ENCODE assay signal across 8 cellular contexts in the genomic region with DNA sequence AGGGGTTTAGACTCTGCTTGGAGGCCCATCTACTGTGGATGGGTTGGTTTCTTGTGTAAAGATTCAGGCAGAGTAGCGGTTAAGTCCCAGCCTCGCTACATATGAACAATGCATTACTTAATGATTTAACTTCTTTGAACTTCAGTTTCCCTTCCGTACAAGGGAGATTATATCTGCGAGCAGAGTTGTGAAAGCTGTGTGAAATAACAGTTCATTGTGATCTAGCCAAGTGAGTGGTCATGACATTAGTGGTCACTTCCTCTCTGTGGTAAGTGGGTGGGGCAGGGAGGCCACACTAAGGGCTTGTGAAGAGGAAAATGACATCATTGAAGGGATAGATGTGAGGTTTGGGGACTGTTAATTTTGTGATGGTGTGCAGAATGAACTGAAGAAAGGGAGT. TPM values are rescaled to one million over a fixed set of nuclear protein-coding genes. Genes with fewer than 3 reads are reported as not detected.
DNase-seq lines count a peak whose midpoint lies in the region; ATAC-seq and TF ChIP-seq lines count a peak whose summit lies in the region.

No MANE protein-coding gene starts in this region.

- no peaks in the 10 kb centered on the region for H3K9me2 ChIP-seq in PC-3 (replicated peaks; ENCODE audit: low read length)

- no peak overlapping the region for H3K9ac ChIP-seq in PC-3 (ENCODE audit: low read length)

- peak; percentile 91 for ATAC-seq in HG02840 (IDR thresholded peaks at IDR 0.05; ENCODE audit: low FRiP score, unreplicated experiment)
- ATAC-seq in PC-3 = peak; percentile 71; the same call in 1 of the 2 replicates
- no peak for ATAC-seq in WTC11

- H3F3A ChIP-seq in PC-3 (ENCODE audit: low read length, unreplicated experiment) = no peaks in the 10 kb centered on the region

- H3K27ac ChIP-seq in PC-3 (ENCODE audit: low read length) = peak overlapping the region; percentile 54

- H3K9me3 Mint-ChIP-seq in activated CD4-positive, alpha-beta T cell treated with anti-CD3 and anti-CD28 coated beads, Interleukin-2, amount 10 ng/mL, durations not matched to agents 24 days and 14 days = peaks cover 5% of the 10 kb centered on the region
- H3K9me3 Mint-ChIP-seq in WTC11 = no peaks in the 10 kb centered on the region

- H3K4me2 ChIP-seq in PC-3 (ENCODE audit: low read length) = no peak overlapping the region

- intact Hi-C loops in activated CD4-positive, alpha-beta T cell treated with anti-CD3 and anti-CD28 coated beads, Interleukin-2, amount 10 ng/mL, durations not matched to agents 24 days and 14 days (cut with micrococcal nuclease) = loop anchor here (1.0 kb wide), 3 partner anchors 14 to 40 kb away; partner anchors contain the start of gene MEX3C
- intact Hi-C loops in PC-3 (cut with micrococcal nuclease) = no loop called here

- CTCF ChIA-PET in PC-3 (lab: Charles Lee) = no interaction called here
- CTCF ChIA-PET in WTC11 (lab: Charles Lee) = interaction anchor here (0.6 kb wide), 1 partner anchor 13 kb away, joined by 3 read pairs; no protein-coding TSS in a partner anchor

- peaks cover 3% of the 10 kb centered on the region; the same call in 1 of the 2 replicates for H3K4me1 ChIP-seq in PC-3 (ENCODE audit: insufficient read depth, low read length)

- H3K4me1 Mint-ChIP-seq in activated CD4-positive, alpha-beta T cell treated with anti-CD3 and anti-CD28 coated beads, Interleukin-2, amount 10 ng/mL, durations not matched to agents 24 days and 14 days = peaks cover 19% of the 10 kb centered on the region
- peaks cover 11% of the 10 kb centered on the region for H3K4me1 Mint-ChIP-seq in WTC11

- no peaks in the 10 kb centered on the region for H3K9me3 ChIP-seq in PC-3 (ENCODE audit: low read length)

- H3K4me3 ChIP-seq in PC-3 (ENCODE audit: low read length) (no peak overlapping the region), choroid plexus epithelial cell (ENCODE audit: low read depth, low read length) (no peak overlapping the region), retinal pigment epithelial cell (ENCODE audit: low read length) (no peak overlapping the region)

- TF ChIP-seq CTCF in PC-3 (conservative IDR thresholded peaks at IDR 0.05; ENCODE audit: low read depth, low read length) (no peak), choroid plexus epithelial cell (conservative IDR thresholded peaks at IDR 0.05; ENCODE audit: low read depth, low read length) (no peak), retinal pigment epithelial cell (conservative IDR thresholded peaks at IDR 0.05; ENCODE audit: low read depth, low read length) (no peak), WTC11 (IDR thresholded peaks at IDR 0.05) (no peak)

- no peaks in the 10 kb centered on the region for H3K36me3 ChIP-seq in PC-3 (ENCODE audit: low read depth, low read length)

- H2AFZ ChIP-seq in PC-3 (ENCODE audit: low read length) = no peak overlapping the region

- no peaks in the 10 kb centered on the region for H3K27me3 ChIP-seq in PC-3 (ENCODE audit: low read length)

- no peak overlapping the region for H3K4me3 Mint-ChIP-seq in activated CD4-positive, alpha-beta T cell treated with anti-CD3 and anti-CD28 coated beads, Interleukin-2, amount 10 ng/mL, durations not matched to agents 24 days and 14 days
- no peak overlapping the region for H3K4me3 Mint-ChIP-seq in WTC11

- H3K79me2 ChIP-seq in PC-3 (ENCODE audit: low read length) = no peaks in the 10 kb centered on the region

- H4K20me1 ChIP-seq in PC-3 (ENCODE audit: low read length) = no peaks in the 10 kb centered on the region

- no peaks in the 10 kb centered on the region for H3K27me3 Mint-ChIP-seq in activated CD4-positive, alpha-beta T cell treated with anti-CD3 and anti-CD28 coated beads, Interleukin-2, amount 10 ng/mL, durations not matched to agents 24 days and 14 days
- H3K27me3 Mint-ChIP-seq in WTC11 (ENCODE audit: low read depth) = no peaks in the 10 kb centered on the region

- POLR2A ChIA-PET in PC-3 (lab: Charles Lee; ENCODE audit: unreplicated experiment) = no interaction called here
- POLR2A ChIA-PET in WTC11 (lab: Charles Lee) = no interaction called here

- no TSS peak for BruUV-seq in PC-3 (replicated peaks; lab: Mats Ljungman, UMichigan)

- peaks cover 2% of the 10 kb centered on the region for H3K36me3 Mint-ChIP-seq in activated CD4-positive, alpha-beta T cell treated with anti-CD3 and anti-CD28 coated beads, Interleukin-2, amount 10 ng/mL, durations not matched to agents 24 days and 14 days (ENCODE audit: low read depth)
- no peaks in the 10 kb centered on the region for H3K36me3 Mint-ChIP-seq in WTC11

- peak overlapping the region; percentile 44 for H3K27ac Mint-ChIP-seq in activated CD4-positive, alpha-beta T cell treated with anti-CD3 and anti-CD28 coated beads, Interleukin-2, amount 10 ng/mL, durations not matched to agents 24 days and 14 days
- H3K27ac Mint-ChIP-seq in WTC11 = no peak overlapping the region

- DNase-seq in activated CD4-positive, alpha-beta T cell treated with anti-CD3 and anti-CD28 coated beads, Interleukin-2, amount 10 ng/mL, durations not matched to agents 24 days and 14 days = peak; percentile 87
- no peak for DNase-seq in activated CD4-positive, alpha-beta T cell treated with anti-CD3 and anti-CD28 coated beads, Interleukin-2, amount 50 U/mL, for 4 hours
- DNase-seq in PC-3 (peak; percentile 52), choroid plexus epithelial cell (ENCODE audit: low read depth) (peak; percentile 90), retinal pigment epithelial cell (ENCODE audit: low read depth) (peak; percentile 79), WTC11 (ENCODE audit: low spot score) (no peak), GDM1 (lab: John Stamatoyannopoulos, UW) (no peak)

TF ChIP-seq in WTC11, 78 proteins besides CTCF, POLR2A, EP300 and RAD21:
- TF ChIP-seq RORB (CRISPR knock-in tag; IDR thresholded peaks at IDR 0.05) (no peak), NR3C1 (CRISPR knock-in tag; conservative IDR thresholded peaks at IDR 0.05; ENCODE audit: low read depth) (no peak), ZNF232 (CRISPR knock-in tag; IDR thresholded peaks at IDR 0.05) (no peak), MYBL2 (CRISPR knock-in tag; IDR thresholded peaks at IDR 0.05) (no peak)

RNA-seq across cellular contexts. Expression of gene MEX3C, which starts 14.1 kb away (rescaled TPM):
- total RNA-seq in activated CD4-positive, alpha-beta T cell treated with anti-CD3 and anti-CD28 coated beads, Interleukin-2, amount 10 ng/mL, durations not matched to agents 24 days and 14 days = 57.4 and 62.6 TPM in 2 replicates
- 13.2 and 15.8 TPM in 2 replicates for total RNA-seq in PC-3 (2014; rRNA removed)
- total RNA-seq in WTC11 (2021) = 70.4 to 79.4 TPM (median 73.9 TPM) in 3 replicates

Comparison
In these comparisons a context has a peak if more than half of its experiments do, and no peak if none do; other contexts are left out.
1. DNase-seq: peak in activated CD4-positive, alpha-beta T cell treated with anti-CD3 and anti-CD28 coated beads, Interleukin-2, amount 10 ng/mL, durations not matched to agents 24 days and 14 days (single experiment), PC-3 (single experiment), choroid plexus epithelial cell (single experiment) and retinal pigment epithelial cell (single experiment); none in activated CD4-positive, alpha-beta T cell treated with anti-CD3 and anti-CD28 coated beads, Interleukin-2, amount 50 U/mL, for 4 hours (0 of 2), WTC11 (single experiment) and GDM1 (single experiment).